Comparison of ENCODE assay signal across 8 cellular contexts in the genomic region with DNA sequence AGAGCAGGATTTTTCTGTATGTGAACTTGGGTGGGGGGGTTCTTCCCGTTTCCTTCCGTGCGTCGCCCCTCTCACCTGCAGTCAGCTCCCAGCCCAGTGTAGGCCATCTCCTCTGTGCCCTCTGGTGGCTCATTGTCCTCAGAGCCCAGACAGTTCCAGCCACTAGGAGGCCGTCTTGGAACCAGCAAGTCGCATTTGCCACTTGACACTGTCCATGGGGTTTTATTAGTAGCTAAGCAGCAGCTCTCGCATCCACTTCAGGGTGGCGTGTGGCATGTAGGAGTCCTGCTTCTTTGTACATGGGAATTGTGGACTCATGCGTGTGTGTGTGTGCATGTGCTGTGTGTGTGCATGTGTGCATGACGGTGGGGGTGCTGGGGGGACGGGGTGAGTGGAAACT.
DNase-seq lines count a peak whose midpoint lies in the region; TF ChIP-seq lines count a peak whose summit lies in the region.

No MANE protein-coding gene starts in this region.

- H3K9me3 ChIP-seq in adrenal gland (replicated peaks in 1 of 3): no peaks in the 10 kb centered on the region
- H3K9me3 ChIP-seq in testis: no peaks in the 10 kb centered on the region

- H3K36me3 ChIP-seq in adrenal gland (replicated peaks in 1 of 2) (peaks cover 0 to 90% of the 10 kb centered on the region in 2 donors), testis (ENCODE audit: low read depth, missing control alignments) (no peaks in the 10 kb centered on the region)

- H3K27me3 ChIP-seq in adrenal gland (no peaks in the 10 kb centered on the region), testis (no peaks in the 10 kb centered on the region)

- H3K4me1 ChIP-seq in adrenal gland (replicated peaks in 1 of 2) (peaks cover 0 to 6% of the 10 kb centered on the region in 2 donors), testis (no peaks in the 10 kb centered on the region)

- intact Hi-C loops in adrenal gland (cut with DNase I): loop anchor here in 1 of 2 donors (5.0 kb wide), 1 partner anchor 122 kb away; no protein-coding TSS in a partner anchor
- intact Hi-C loops in testis (cut with DNase I; ENCODE audit: low total_unique reads): no loop called here

- 54 to 76% (median 60%) methylated on average over 11 of the region's 11 CpGs for WGBS in adrenal gland, 4 donors
- 70 to 75% methylated on average over 11 of the region's 11 CpGs for WGBS in testis, 2 donors

- peak; percentile 3 to 61 (median 17) for DNase-seq in NCI-H1417 (lab: John Stamatoyannopoulos, UW)
- no peak for DNase-seq in NCI-H1417 treated with DMSO at 0.1 percent for 48 hours (lab: John Stamatoyannopoulos, UW)
- peak; percentile 40 for DNase-seq in LNCaP clone FGC (ENCODE audit: low read depth)
- peak in 4 of 7 donors; percentile 43 to 73 (median 50) for DNase-seq in adrenal gland
- peak in 26 of 51 donors; percentile 11 to 74 (median 39) for DNase-seq in hypothalamus (lab: John Stamatoyannopoulos, UW)
- peak; percentile 79 for DNase-seq in testis
- no peak for DNase-seq in stimulated activated CD4-positive, alpha-beta T cell treated with anti-CD3 and anti-CD28 coated beads, Interleukin-4, amount 100 ng/mL, for 24 hours
- DNase-seq in NCI-H2171 treated with DMSO at 0.1 percent for 48 hours (lab: John Stamatoyannopoulos, UW): no peak

- TF ChIP-seq POLR2A in adrenal gland (IDR thresholded peaks at IDR 0.05) (no peak), testis (IDR thresholded peaks at IDR 0.05) (no peak)

- H3K4me3 ChIP-seq in LNCaP clone FGC (ENCODE audit: low read depth, low read length) (no peak overlapping the region), adrenal gland (no peak overlapping the region), testis (no peak overlapping the region)

- no peak overlapping the region for H3K27ac ChIP-seq in adrenal gland
- H3K27ac ChIP-seq in testis: no peak overlapping the region

- TF ChIP-seq CTCF in LNCaP clone FGC (IDR thresholded peaks at IDR 0.05; ENCODE audit: control insufficient read depth, extremely low read depth, insufficient read depth): peak; percentile 98
- TF ChIP-seq CTCF in adrenal gland (IDR thresholded peaks at IDR 0.05): peak; percentile 10 to 64 (median 47)
- peak; percentile 20 to 71 (median 67) for TF ChIP-seq CTCF in testis (IDR thresholded peaks at IDR 0.05)

Comparison
In these comparisons a context has a peak if more than half of its experiments do, and no peak if none do; other contexts are left out.
1. DNase-seq: peak in NCI-H1417 (3 of 3), LNCaP clone FGC (single experiment), adrenal gland (4 of 7), hypothalamus (26 of 51) and testis (single experiment); none in NCI-H1417 treated with DMSO at 0.1 percent for 48 hours (single experiment), stimulated activated CD4-positive, alpha-beta T cell treated with anti-CD3 and anti-CD28 coated beads, Interleukin-4, amount 100 ng/mL, for 24 hours (single experiment) and NCI-H2171 treated with DMSO at 0.1 percent for 48 hours (single experiment).
2. CTCF ChIP-seq: peak in every context shown above with its lines; median percentile 98 in LNCaP clone FGC; 67 in testis; 47 in adrenal gland.